Comparison of ENCODE assay signal across 9 cellular contexts in genomic region chr4:2484993-2485392, GRCh38. TPM values are rescaled to one million over a fixed set of nuclear protein-coding genes. Genes with fewer than 3 reads are reported as not detected.
A peak's percentile ranks its signal among the peaks of the same experiment; 100 is the strongest.
DNase-seq lines count a peak whose midpoint lies in the region; ATAC-seq and TF ChIP-seq lines count a peak whose summit lies in the region.
"Had no signal": no experiment of that assay in that cellular context is flagged by ENCODE, and none has a peak within 500 bp of the region (broad histone marks: within the 10 kb centered on the region; RNA-seq: fewer than 3 reads in every experiment).

No MANE protein-coding gene starts in this region.

- no peaks in the 10 kb centered on the region for H3K9me3 Mint-ChIP-seq in Calu3 (ENCODE audit: low read depth, unreplicated experiment)

- H3K36me3 ChIP-seq in mucosa of stomach (ENCODE audit: control insufficient read depth, insufficient read depth, low read length) = no peaks in the 10 kb centered on the region

- H3K4me1 Mint-ChIP-seq in Calu3 (ENCODE audit: low read depth, unreplicated experiment) = peaks cover 21% of the 10 kb centered on the region

- H3K36me3 Mint-ChIP-seq in Calu3 (ENCODE audit: insufficient read depth, unreplicated experiment) = peaks cover 5% of the 10 kb centered on the region

- no peaks in the 10 kb centered on the region for H3K27me3 Mint-ChIP-seq in Calu3 (ENCODE audit: unreplicated experiment)

- CTCF ChIA-PET in Calu3 (lab: Charles Lee) = no interaction called here

- H3K9ac ChIP-seq in mucosa of stomach (ENCODE audit: low read length) = peak overlapping the region; percentile 53

- peaks cover 79% of the 10 kb centered on the region for H3K4me1 ChIP-seq in mucosa of stomach (ENCODE audit: control insufficient read depth, insufficient read depth, low read length)

- peak; percentile 69 for ATAC-seq in GM18867 (IDR thresholded peaks at IDR 0.05; ENCODE audit: unreplicated experiment)
- ATAC-seq in HG03066 (IDR thresholded peaks at IDR 0.05; ENCODE audit: low read depth, unreplicated experiment) = peak; percentile 80

- intact Hi-C loops in Calu3 (cut with micrococcal nuclease; ENCODE audit: unreplicated experiment) = no loop called here

- H3K4me3 Mint-ChIP-seq in Calu3 (ENCODE audit: low read depth, unreplicated experiment) = no peak overlapping the region

- H3K4me3 ChIP-seq in cardiac fibroblast (replicated peaks in 1 of 2; ENCODE audit: low read depth in 2 of 2, low read length in 2 of 2) (no peak overlapping the region), mucosa of stomach (ENCODE audit: low read length) (peak overlapping the region; percentile 6)

- no peak overlapping the region for H3K27ac Mint-ChIP-seq in Calu3 (ENCODE audit: unreplicated experiment)

- no TSS peak for BruUV-seq in Calu3 (replicated peaks; lab: Mats Ljungman, UMichigan)

- no peaks in the 10 kb centered on the region for H3K27me3 ChIP-seq in mucosa of stomach (ENCODE audit: control insufficient read depth, insufficient read depth, low read length)

- DNase-seq in UCSD-AML1 (lab: John Stamatoyannopoulos, UW; ENCODE audit: unreplicated experiment) (peak; percentile 77), cardiac fibroblast (ENCODE audit: low read depth in 2 of 2) (peak; percentile 51 to 53), Calu3 (no peak), DMS79 treated with DMSO at 0.1 percent for 48 hours (lab: John Stamatoyannopoulos, UW) (no peak)
- DNase-seq in stimulated activated CD8-positive, alpha-beta memory T cell treated with anti-CD3 and anti-CD28 coated beads, Interleukin-7, amount 100 ng/mL, for 4 hours (ENCODE audit: low read depth in 2 of 2) = peak; percentile 35 to 56
- DNase-seq: IMR-90 had no signal

- TF ChIP-seq CTCF in cardiac fibroblast (IDR thresholded peaks at IDR 0.05; ENCODE audit: low read depth, low read length) = no peak
- no peak for TF ChIP-seq CTCF in Calu3 (IDR thresholded peaks at IDR 0.05; ENCODE audit: unreplicated experiment)

- H3K9me3 ChIP-seq in mucosa of stomach (ENCODE audit: control insufficient read depth, low read length) = no peaks in the 10 kb centered on the region

RNA-seq across cellular contexts. Expression of gene RNF4, which starts 16.1 kb away (rescaled TPM):
- 45.6 and 55.6 TPM in 2 replicates for total RNA-seq in Calu3 (2022)

RNA-seq across cellular contexts. Expression of gene FAM193A, which starts 51.5 kb away (rescaled TPM):
- total RNA-seq in Calu3 (2022) = 20.0 and 22.2 TPM in 2 replicates

Comparison
In these comparisons a context has a peak if more than half of its experiments do, and no peak if none do; other contexts are left out.
1. DNase-seq: peak in UCSD-AML1 (single experiment), cardiac fibroblast (2 of 2) and stimulated activated CD8-positive, alpha-beta memory T cell treated with anti-CD3 and anti-CD28 coated beads, Interleukin-7, amount 100 ng/mL, for 4 hours (2 of 2); none in Calu3 (single experiment) and DMS79 treated with DMSO at 0.1 percent for 48 hours (single experiment).